16 cellular contexts compared by ENCODE assay signal in genomic region chr4:48748949-48749596, GRCh38. TPM values are rescaled to one million over a fixed set of nuclear protein-coding genes. Genes with fewer than 3 reads are reported as not detected.
DNase-seq lines count a peak whose midpoint lies in the region; ATAC-seq, FAIRE-seq and TF ChIP-seq lines count a peak whose summit lies in the region.
"Had no signal": no experiment of that assay in that cellular context is flagged by ENCODE, and none has a peak within 500 bp of the region (broad histone marks: within the 10 kb centered on the region; RNA-seq: fewer than 3 reads in every experiment).

No MANE protein-coding gene starts in this region.

- H3K27me3 ChIP-seq in H1 (replicated peaks in 1 of 4; ENCODE audit: control insufficient read depth in 3 of 4, extremely low read depth in 1 of 4, insufficient read depth in 3 of 4, low read length in 3 of 4), result no peaks in the 10 kb centered on the region
- no peaks in the 10 kb centered on the region for H3K27me3 ChIP-seq in keratinocyte (ENCODE audit: control insufficient read depth, extremely low read depth, insufficient read depth, low read length)
- H3K27me3 ChIP-seq in smooth muscle cell (ENCODE audit: low read depth), result no peaks in the 10 kb centered on the region
- H3K27me3 ChIP-seq: SJSA1 had no signal

- H2BK12ac ChIP-seq in H1 (ENCODE audit: low read depth, low read length), result no peak overlapping the region

- TF ChIP-seq CTCF in H1 (IDR thresholded peaks at IDR 0.05; ENCODE audit: control extremely low read depth in 1 of 3, insufficient read depth in 1 of 3, low read depth in 1 of 3, low read length in 3 of 3) (no peak), keratinocyte (optimal IDR thresholded peaks at IDR 0.05 in 1 of 3, IDR thresholded peaks at IDR 0.05 in 1 of 3, conservative IDR thresholded peaks at IDR 0.05 in 1 of 3; ENCODE audit: extremely low read depth in 1 of 3, insufficient read depth in 2 of 3, low read length in 3 of 3) (no peak), smooth muscle cell (IDR thresholded peaks at IDR 0.05; ENCODE audit: borderline replicate concordance, insufficient read depth, poor library complexity, severe bottlenecking) (no peak)

- peak overlapping the region; percentile 13 for H3K56ac ChIP-seq in H1 (replicated peaks; ENCODE audit: insufficient read length, low read depth, low read length)

- H3K27ac ChIP-seq in H1 (ENCODE audit: low read depth, low read length) (no peak overlapping the region; the same call in 1 of the 2 replicates), keratinocyte (ENCODE audit: control insufficient read depth, insufficient read depth, low read length) (peak overlapping the region; percentile 29), smooth muscle cell (ENCODE audit: low read depth) (no peak overlapping the region)
- H3K27ac ChIP-seq: GM23248, SJSA1 had no signal

- H4K20me1 ChIP-seq in H1 (replicated peaks in 1 of 2; ENCODE audit: control insufficient read depth in 1 of 2, insufficient read depth in 2 of 2, low read length in 2 of 2) (peaks cover 6 to 10% of the 10 kb centered on the region in 2 experiments), keratinocyte (ENCODE audit: control insufficient read depth, extremely low read depth, insufficient read depth, low read length) (no peaks in the 10 kb centered on the region), smooth muscle cell (ENCODE audit: low read depth) (peaks cover 72% of the 10 kb centered on the region)

- peaks cover 5 to 88% of the 10 kb centered on the region in 2 experiments; a peak in 3 of 4 replicates for H3K79me2 ChIP-seq in H1 (ENCODE audit: control insufficient read depth in 1 of 2, insufficient read depth in 2 of 2, low read length in 2 of 2)
- peaks cover 84% of the 10 kb centered on the region for H3K79me2 ChIP-seq in keratinocyte (ENCODE audit: control insufficient read depth, insufficient read depth, low read length)
- peaks cover 94% of the 10 kb centered on the region for H3K79me2 ChIP-seq in smooth muscle cell (ENCODE audit: low read depth)

- TF ChIP-seq EP300 in H1 (IDR thresholded peaks at IDR 0.05; ENCODE audit: borderline replicate concordance in 1 of 2, low read depth in 2 of 2, low read length in 2 of 2), result no peak

- H2AK5ac ChIP-seq in H1 (ENCODE audit: low read depth, low read length), result no peak overlapping the region

- H4K91ac ChIP-seq in H1 (replicated peaks; ENCODE audit: insufficient read length, low read length), result no peak overlapping the region

- H3K4me3 ChIP-seq in H1 (ENCODE audit: extremely low read depth in 1 of 4, insufficient read depth in 2 of 4, low read depth in 3 of 4, low read length in 4 of 4), result no peak overlapping the region
- H3K4me3 ChIP-seq in keratinocyte (ENCODE audit: control insufficient read depth in 2 of 3, extremely low read depth in 1 of 3, insufficient read depth in 2 of 3, low read depth in 1 of 3, low read length in 3 of 3), result no peak overlapping the region
- no peak overlapping the region for H3K4me3 ChIP-seq in smooth muscle cell
- H3K4me3 ChIP-seq: GM23248, SJSA1 had no signal

- dilution Hi-C loops in keratinocyte (cut with MboI; ENCODE audit: extremely low pct_ligation_motif_present, low sequenced_read_pairs), result no loop called here

- H3K9me3 ChIP-seq in H1 (ENCODE audit: insufficient read depth in 2 of 2, low read depth in 1 of 2, low read length in 1 of 2) (peaks cover 0 to 2% of the 10 kb centered on the region in 2 experiments; a peak in 1 of 4 replicates), keratinocyte (ENCODE audit: control insufficient read depth, low read depth, low read length) (no peaks in the 10 kb centered on the region), smooth muscle cell (replicated peaks; ENCODE audit: low read depth) (no peaks in the 10 kb centered on the region)
- H3K9me3 ChIP-seq: SJSA1 had no signal

- no peaks in the 10 kb centered on the region for H3K23me2 ChIP-seq in H1 (ENCODE audit: low read depth, low read length)

- no peak overlapping the region for H4K8ac ChIP-seq in H1 (ENCODE audit: extremely low read depth, insufficient read depth, low read length)

- H3K4ac ChIP-seq in H1 (replicated peaks; ENCODE audit: insufficient read length, low read depth, low read length), result no peak overlapping the region

- TF ChIP-seq POLR2A in H1 (IDR thresholded peaks at IDR 0.05; ENCODE audit: control extremely low read depth in 1 of 2, low read depth in 2 of 2, low read length in 2 of 2), result no peak

- no peak for TF ChIP-seq RAD21 in H1 (IDR thresholded peaks at IDR 0.05 in 1 of 2, conservative IDR thresholded peaks at IDR 0.05 in 1 of 2; ENCODE audit: low read depth in 2 of 2, low read length in 2 of 2)

- DNase-seq in Right ventricle myocardium inferior (ENCODE audit: missing footprints), result no peak
- no peak for DNase-seq in cardiac septum (ENCODE audit: low spot score)
- DNase-seq in H1 (ENCODE audit: low read depth in 1 of 2, low spot score in 2 of 2), result no peak
- no peak for DNase-seq in keratinocyte (ENCODE audit: low read depth, low spot score)
- no peak for DNase-seq in urothelium cell line (ENCODE audit: low spot score)
- DNase-seq in stimulated activated naive CD8-positive, alpha-beta T cell treated with anti-CD3 and anti-CD28 coated beads, Interleukin-15, Interleukin-2, amounts not matched to agents 100 U/mL and 50 U/mL, for 24 hours, result no peak
- DNase-seq in smooth muscle cell (lab: John Stamatoyannopoulos, UW; ENCODE audit: unreplicated experiment), result no peak
- no peak for DNase-seq in superior temporal gyrus (ENCODE audit: extremely low spot score)
- DNase-seq: activated CD4-positive, alpha-beta T cell treated with anti-CD3 and anti-CD28 coated beads for 1 hour; activated gamma-delta T cell treated with Interleukin-2 at 50 U/mL for 16 hours; GF-D8; GM23248; Kasumi-1; NCI-H1694; NCI-H524 treated with DMSO at 0.1 percent for 48 hours had no signal

- FAIRE-seq in H1 (lab: Jason Lieb, UNC) (peak; percentile 65), keratinocyte (lab: Jason Lieb, UNC) (peak; percentile 48), urothelium cell line (lab: Jason Lieb, UNC) (peak; percentile 20)

- no peak overlapping the region for H3K14ac ChIP-seq in H1 (ENCODE audit: insufficient read length)

- no peaks in the 10 kb centered on the region for H3K9me1 ChIP-seq in keratinocyte (ENCODE audit: control insufficient read depth, extremely low read depth, insufficient read depth, low read length)

- H3K79me1 ChIP-seq in H1 (ENCODE audit: low read depth, low read length), result peaks cover 20% of the 10 kb centered on the region

- no peak overlapping the region for H3K23ac ChIP-seq in H1 (ENCODE audit: insufficient read length)

- H2BK15ac ChIP-seq in H1 (ENCODE audit: low read length), result no peak overlapping the region

- POLR2A ChIA-PET in H1 (lab: Charles Lee; ENCODE audit: partially characterized antibody), result no interaction called here

- H3F3A ChIP-seq in smooth muscle cell (ENCODE audit: low read depth), result no peaks in the 10 kb centered on the region

- H2AFZ ChIP-seq in H1 (ENCODE audit: low read length) (no peak overlapping the region), keratinocyte (ENCODE audit: control insufficient read depth, low read length) (no peak overlapping the region), smooth muscle cell (ENCODE audit: low read depth) (no peak overlapping the region)
- H2AFZ ChIP-seq: GM23248 had no signal

- H2BK120ac ChIP-seq in H1 (replicated peaks; ENCODE audit: low read depth, low read length), result no peak overlapping the region

- H4K5ac ChIP-seq in H1 (ENCODE audit: insufficient read length, low read depth, low read length), result no peak overlapping the region

- ATAC-seq in Right ventricle myocardium inferior, result peak; percentile 82
- no peak for ATAC-seq in stimulated activated naive CD8-positive, alpha-beta T cell treated with anti-CD3 and anti-CD28 coated beads, Interleukin-15, Interleukin-2, amounts not matched to agents 100 U/mL and 50 U/mL, for 24 hours

- no peak overlapping the region for H3K9ac ChIP-seq in H1 (replicated peaks in 1 of 4; ENCODE audit: extremely low read depth in 1 of 4, low read depth in 3 of 4, low read length in 3 of 4)
- H3K9ac ChIP-seq in keratinocyte (ENCODE audit: control insufficient read depth, extremely low read depth, insufficient read depth, low read length), result no peak overlapping the region
- no peak overlapping the region for H3K9ac ChIP-seq in smooth muscle cell (ENCODE audit: low read depth)
- H3K9ac ChIP-seq: GM23248 had no signal

- 0 out of 2 replicates have a peak overlapping the region, but pooled peaks have one; percentile 8 for H2BK5ac ChIP-seq in H1 (ENCODE audit: low read depth, low read length)

- WGBS in H1 (ENCODE audit: extremely low coverage in 1 of 2, insufficient coverage in 1 of 2, insufficient read length in 1 of 2, insufficient replicate concordance in 2 of 2, low coverage in 1 of 2, low lambda C conversion rate in 2 of 2, missing lambda C conversion rate in 1 of 2), 2 experiments, result 85% methylated on average over 11 of the region's 11 CpGs; no CpG with 5 or more reads in 1 of the 2 experiments
- 90% methylated on average over 11 of the region's 11 CpGs for WGBS in smooth muscle cell (ENCODE audit: low lambda C conversion rate)

- H3K4me1 ChIP-seq in H1 (replicated peaks in 1 of 4; ENCODE audit: control insufficient read depth in 3 of 4, insufficient read depth in 4 of 4, low read length in 3 of 4), result peaks cover 0 to 9% (median 6%) of the 10 kb centered on the region in 4 experiments; a peak in 2 of 7 replicates
- H3K4me1 ChIP-seq in keratinocyte (ENCODE audit: control insufficient read depth, extremely low read depth, insufficient read depth, low read length), result peaks cover 16% of the 10 kb centered on the region
- no peaks in the 10 kb centered on the region for H3K4me1 ChIP-seq in smooth muscle cell (ENCODE audit: low read depth)
- H3K4me1 ChIP-seq: SJSA1 had no signal

- CTCF ChIA-PET in H1 (lab: Charles Lee; ENCODE audit: partially characterized antibody), result interaction anchor here (1.5 kb wide), 1 partner anchor 156 kb away, joined by 3 read pairs; no protein-coding TSS in a partner anchor

- 0 out of 4 replicates have a peak overlapping the region, but pooled peaks of 1 of the 2 experiments have one; percentile 24 for H3K4me2 ChIP-seq in H1 (ENCODE audit: insufficient read depth in 1 of 2, low read depth in 2 of 2, low read length in 2 of 2)
- no peak overlapping the region for H3K4me2 ChIP-seq in keratinocyte (ENCODE audit: control insufficient read depth, extremely low read depth, insufficient read depth, low read depth, low read length)
- H3K4me2 ChIP-seq in smooth muscle cell, result no peak overlapping the region

- no peak overlapping the region for H3K18ac ChIP-seq in H1 (ENCODE audit: extremely low read depth, low read length)

- intact Hi-C loops in Right ventricle myocardium inferior (cut with DNase I), result no loop called here
- intact Hi-C loops in cardiac septum (cut with DNase I), result no loop called here

- H3K36me3 ChIP-seq in H1 (ENCODE audit: control insufficient read depth in 2 of 4, insufficient read depth in 4 of 4, low read length in 3 of 4) (0 out of 8 replicates have a peak, but pooled peaks cover 0 to 3% (median 0%) of the 10 kb centered on the region in 4 experiments), keratinocyte (ENCODE audit: control insufficient read depth in 2 of 2, extremely low read depth in 1 of 2, insufficient read depth in 2 of 2, low read length in 2 of 2) (no peaks in the 10 kb centered on the region), smooth muscle cell (ENCODE audit: low read depth) (no peaks in the 10 kb centered on the region)
- H3K36me3 ChIP-seq: SJSA1 had no signal

- H2BK20ac ChIP-seq in H1 (ENCODE audit: low read length), result no peak overlapping the region

RNA-seq across cellular contexts. Expression of gene FRYL, which starts 31.0 kb away (rescaled TPM):
- total RNA-seq in Right ventricle myocardium inferior (36.2 TPM), cardiac septum (41.0 TPM), smooth muscle cell (56.6 and 57.0 TPM in 2 replicates)
- total RNA-seq in H1 (2021; fragmentation: NEBNext Ultra II Directional; extraction: Animal tissue kit (Norgen Biotek cat#: 25700)), result 36.5 and 36.8 TPM in 2 replicates
- polyA plus RNA-seq in H1 (2011; rRNA removed) (5.7 and 8.0 TPM in 2 replicates), keratinocyte (29.4 to 40.4 TPM (median 29.6 TPM) in 3 replicates), smooth muscle cell (14.9 and 17.7 TPM in 2 replicates)
- polyA plus RNA-seq in H1 (2011; cell fraction: cytosol; rRNA removed), result 9.6 TPM
- 20.9 TPM for polyA plus RNA-seq in H1 (2011; cell fraction: nucleus; rRNA removed)
- 10.5 to 15.9 TPM (median 13.5 TPM) in 4 replicates for polyA plus RNA-seq in H1 (2012, experiment 1 of 2)
- polyA plus RNA-seq in H1 (2012, experiment 2 of 2), result 0.49 TPM
- polyA plus RNA-seq in H1 (2013, experiment 1 of 2), result 10.3 TPM
- polyA plus RNA-seq in H1 (2013, experiment 2 of 2), result 9.1 TPM
- polyA minus RNA-seq in H1 (2011; rRNA and poly(A)+ RNA removed), result 63.8 and 77.1 TPM in 2 replicates
- 36.2 TPM for polyA minus RNA-seq in H1 (2011; cell fraction: cytosol; rRNA and poly(A)+ RNA removed)
- polyA minus RNA-seq in H1 (2011; cell fraction: nucleus; rRNA and poly(A)+ RNA removed), result 179 TPM
- 19.6 TPM for polyA plus RNA-seq in keratinocyte (2011; ENCODE audit: low read depth)
- 9.5 and 20.3 TPM in 2 replicates for polyA plus RNA-seq in keratinocyte (2011; cell fraction: cytosol; rRNA removed)
- 48.6 and 66.2 TPM in 2 replicates for polyA plus RNA-seq in keratinocyte (2011; cell fraction: nucleus; rRNA removed)
- 20.9 and 29.6 TPM in 2 replicates for polyA plus RNA-seq in keratinocyte (2012; ENCODE audit: low replicate concordance)
- 39.1 to 166 TPM (median 101 TPM) in 3 replicates for polyA minus RNA-seq in keratinocyte
- 45.7 TPM for polyA minus RNA-seq in keratinocyte (2011; cell fraction: cytosol; rRNA and poly(A)+ RNA removed)
- 195 and 330 TPM in 2 replicates for polyA minus RNA-seq in keratinocyte (2011; cell fraction: nucleus; rRNA and poly(A)+ RNA removed)
